ENCODE assay signal across 1 cellular context in the genomic region with DNA sequence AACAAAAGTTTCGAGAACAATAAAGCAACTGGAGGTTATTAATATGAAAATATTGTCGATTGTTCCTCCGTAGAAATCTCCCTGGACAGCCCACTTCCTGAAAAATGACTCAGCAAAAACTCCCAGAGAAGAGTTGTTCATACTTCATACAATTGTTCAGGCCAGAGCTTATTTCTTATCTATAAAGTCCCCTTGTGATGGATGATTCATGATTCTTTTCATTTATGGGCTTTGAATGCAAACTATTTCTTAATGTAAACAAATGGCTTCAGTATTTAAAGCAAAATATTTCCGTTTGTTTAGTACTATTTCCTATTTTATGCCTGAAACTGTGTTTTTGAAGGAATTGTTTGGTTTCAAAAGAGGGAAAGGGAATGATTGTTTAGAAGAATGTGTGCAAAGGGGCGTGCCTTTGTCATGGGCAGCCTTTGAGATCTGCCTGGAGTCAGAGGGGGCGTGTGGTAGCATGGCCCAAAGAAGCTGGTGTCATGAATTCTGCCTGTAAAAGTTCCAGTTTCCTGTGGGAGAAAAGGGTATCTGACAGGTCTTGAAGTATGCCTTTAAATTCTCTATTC.
TF ChIP-seq lines count a peak whose summit lies in the region.

No MANE protein-coding gene starts in this region.

TF ChIP-seq in HepG2, 621 proteins besides CTCF, POLR2A, EP300 and RAD21 (continued from another document):
- TF ChIP-seq, protein P1, sequence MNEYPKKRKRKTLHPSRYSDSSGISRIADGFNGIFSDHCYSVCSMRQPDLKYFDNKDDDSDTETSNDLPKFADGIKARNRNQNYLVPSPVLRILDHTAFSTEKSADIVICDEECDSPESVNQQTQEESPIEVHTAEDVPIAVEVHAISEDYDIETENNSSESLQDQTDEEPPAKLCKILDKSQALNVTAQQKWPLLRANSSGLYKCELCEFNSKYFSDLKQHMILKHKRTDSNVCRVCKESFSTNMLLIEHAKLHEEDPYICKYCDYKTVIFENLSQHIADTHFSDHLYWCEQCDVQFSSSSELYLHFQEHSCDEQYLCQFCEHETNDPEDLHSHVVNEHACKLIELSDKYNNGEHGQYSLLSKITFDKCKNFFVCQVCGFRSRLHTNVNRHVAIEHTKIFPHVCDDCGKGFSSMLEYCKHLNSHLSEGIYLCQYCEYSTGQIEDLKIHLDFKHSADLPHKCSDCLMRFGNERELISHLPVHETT (CRISPR knock-in tag; conservative IDR thresholded peaks at IDR 0.05): no peak
- TF ChIP-seq GATAD2A (CRISPR knock-in tag; IDR thresholded peaks at IDR 0.05): peak; percentile 16; the same call in 1 of the 2 replicates
- TF ChIP-seq, protein P2, sequence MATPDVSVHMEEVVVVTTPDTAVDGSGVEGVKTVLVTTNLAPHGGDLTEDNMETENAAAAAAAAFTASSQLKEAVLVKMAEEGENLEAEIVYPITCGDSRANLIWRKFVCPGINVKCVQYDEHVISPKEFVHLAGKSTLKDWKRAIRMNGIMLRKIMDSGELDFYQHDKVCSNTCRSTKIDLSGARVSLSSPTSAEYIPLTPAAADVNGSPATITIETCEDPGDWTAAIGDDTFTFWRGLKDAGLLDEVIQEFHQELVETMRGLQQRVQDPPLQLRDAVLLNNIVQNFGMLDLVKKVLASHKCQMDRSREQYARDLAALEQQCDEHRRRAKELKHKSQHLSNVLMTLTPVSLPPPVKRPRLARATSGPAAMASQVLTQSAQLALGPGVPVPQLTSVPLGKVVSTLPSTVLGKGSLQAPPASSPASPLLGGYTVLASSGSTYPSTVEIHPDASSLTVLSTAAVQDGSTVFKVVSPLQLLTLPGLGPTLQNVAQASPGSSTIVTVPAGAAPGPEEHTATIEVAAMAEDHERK (CRISPR knock-in tag; IDR thresholded peaks at IDR 0.05; ENCODE audit: low read depth): no peak
- TF ChIP-seq ZNF138 (CRISPR knock-in tag; IDR thresholded peaks at IDR 0.05; ENCODE audit: low read depth): no peak
- no peak for TF ChIP-seq NFKBIZ (CRISPR knock-in tag; IDR thresholded peaks at IDR 0.05)
